In genomic region chr11:112617977-112618829, GRCh38 we compare ENCODE assay signal across 24 cellular contexts.
DNase-seq lines count a peak whose midpoint lies in the region; ATAC-seq, FAIRE-seq and TF ChIP-seq lines count a peak whose summit lies in the region.
"Had no signal": no experiment of that assay in that cellular context is flagged by ENCODE, and none has a peak within 500 bp of the region (broad histone marks: within the 10 kb centered on the region; RNA-seq: fewer than 3 reads in every experiment).

No MANE protein-coding gene starts in this region.

- no peaks in the 10 kb centered on the region for H3K27me3 ChIP-seq in esophagus muscularis mucosa
- H3K27me3 ChIP-seq in neural cell (ENCODE audit: insufficient read depth, low read depth, low read length): no peaks in the 10 kb centered on the region
- H3K27me3 ChIP-seq in heart left ventricle: no peaks in the 10 kb centered on the region
- H3K27me3 ChIP-seq in pancreas: no peaks in the 10 kb centered on the region
- H3K27me3 ChIP-seq in CD8-positive, alpha-beta memory T cell (ENCODE audit: insufficient read depth, low read length, poor library complexity, severe bottlenecking): no peaks in the 10 kb centered on the region

- TF ChIP-seq RAD21 in neural cell (conservative IDR thresholded peaks at IDR 0.05): no peak

- intact Hi-C loops in esophagus muscularis mucosa (cut with DNase I) (no loop called here), heart left ventricle (cut with DNase I) (no loop called here), pancreas (cut with DNase I) (no loop called here)

- H3K27ac ChIP-seq in esophagus muscularis mucosa (replicated peaks in 1 of 4) (no peak overlapping the region), neural cell (ENCODE audit: low read length) (peak overlapping the region; percentile 91), heart left ventricle (no peak overlapping the region), pancreas (no peak overlapping the region)
- no peak overlapping the region for H3K27ac ChIP-seq in CD8-positive, alpha-beta memory T cell (ENCODE audit: low read depth, low read length)
- H3K27ac ChIP-seq: C4-2B had no signal

- H3K9me3 ChIP-seq in esophagus muscularis mucosa (no peaks in the 10 kb centered on the region), neural cell (ENCODE audit: low read length) (no peaks in the 10 kb centered on the region), heart left ventricle (no peaks in the 10 kb centered on the region), pancreas (no peaks in the 10 kb centered on the region)
- no peaks in the 10 kb centered on the region for H3K9me3 ChIP-seq in CD8-positive, alpha-beta memory T cell (ENCODE audit: low read length)
- H3K9me3 ChIP-seq: SK-N-SH had no signal

- H3K9me2 ChIP-seq in neural cell (ENCODE audit: insufficient read depth, low read length): no peaks in the 10 kb centered on the region
- H3K9me2 ChIP-seq: SK-N-SH had no signal

- no peak overlapping the region for H3K4me3 Mint-ChIP-seq in CD8-positive, alpha-beta memory T cell
- H3K4me3 Mint-ChIP-seq: GM23338 had no signal

- no peak overlapping the region for H3K9ac ChIP-seq in neural cell (ENCODE audit: low read length)
- H3K9ac ChIP-seq: SK-N-SH had no signal

- POLR2A ChIA-PET in CD8-positive, alpha-beta memory T cell (lab: Charles Lee): no interaction called here

- peaks cover 7% of the 10 kb centered on the region for H3F3A ChIP-seq in neural cell (ENCODE audit: insufficient read depth, low read length, poor library complexity, severe bottlenecking)

- H3K4me1 Mint-ChIP-seq in CD8-positive, alpha-beta memory T cell: no peaks in the 10 kb centered on the region

- ATAC-seq in heart left ventricle (no peak), pancreas (no peak), GM21723 (IDR thresholded peaks at IDR 0.05; ENCODE audit: unreplicated experiment) (no peak)
- ATAC-seq: GM23338, HepG2, K562, PC-3 had no signal

- H4K20me1 ChIP-seq in neural cell (ENCODE audit: insufficient read depth): no peaks in the 10 kb centered on the region

- no peak overlapping the region for H2AFZ ChIP-seq in neural cell (ENCODE audit: low read depth, low read length)
- H2AFZ ChIP-seq: GM23338 had no signal

- no peaks in the 10 kb centered on the region for H3K9me3 Mint-ChIP-seq in CD8-positive, alpha-beta memory T cell

- no peak for TF ChIP-seq EP300 in esophagus muscularis mucosa (IDR thresholded peaks at IDR 0.05)
- TF ChIP-seq EP300 in neural cell (conservative IDR thresholded peaks at IDR 0.05; ENCODE audit: poor library complexity, severe bottlenecking): no peak

- FAIRE-seq in pancreas (lab: Jason Lieb, UNC): no peak
- FAIRE-seq: HepG2, K562 had no signal

- 85% methylated on average over 12 of the region's 13 CpGs for WGBS in esophagus muscularis mucosa
- WGBS in heart left ventricle, 4 donors: 72 to 80% (median 73%) methylated on average over 13 of the region's 13 CpGs
- WGBS in pancreas, 2 donors: 64 to 67% methylated on average over 13 of the region's 13 CpGs

- H3K36me3 ChIP-seq in esophagus muscularis mucosa: no peaks in the 10 kb centered on the region
- H3K36me3 ChIP-seq in neural cell (ENCODE audit: insufficient read depth, low read length): no peaks in the 10 kb centered on the region
- no peaks in the 10 kb centered on the region for H3K36me3 ChIP-seq in heart left ventricle
- no peaks in the 10 kb centered on the region for H3K36me3 ChIP-seq in pancreas
- no peaks in the 10 kb centered on the region for H3K36me3 ChIP-seq in CD8-positive, alpha-beta memory T cell (ENCODE audit: insufficient read depth, low read length)

- H3K79me2 ChIP-seq in neural cell (replicated peaks; ENCODE audit: insufficient read depth, low read length): no peaks in the 10 kb centered on the region

- H3K4me2 ChIP-seq in neural cell (ENCODE audit: low read length): no peak overlapping the region
- H3K4me2 ChIP-seq: GM23338, SK-N-SH had no signal

- H3K27ac Mint-ChIP-seq in CD8-positive, alpha-beta memory T cell: no peak overlapping the region
- H3K27ac Mint-ChIP-seq: GM23338 had no signal

- H3K4me1 ChIP-seq in esophagus muscularis mucosa (peaks cover 0 to 7% (median 6%) of the 10 kb centered on the region in 4 donors), heart left ventricle (peaks cover 0 to 6% (median 2%) of the 10 kb centered on the region in 12 donors), pancreas (peaks cover 0 to 9% (median 0%) of the 10 kb centered on the region in 3 donors)
- no peaks in the 10 kb centered on the region for H3K4me1 ChIP-seq in CD8-positive, alpha-beta memory T cell (ENCODE audit: insufficient read depth, low read length)

- H3K36me3 Mint-ChIP-seq in CD8-positive, alpha-beta memory T cell: no peaks in the 10 kb centered on the region

- H3K4me3 ChIP-seq in esophagus muscularis mucosa: no peak overlapping the region
- no peak overlapping the region for H3K4me3 ChIP-seq in neural cell (ENCODE audit: low read length)
- H3K4me3 ChIP-seq in heart left ventricle: no peak overlapping the region
- H3K4me3 ChIP-seq in pancreas: no peak overlapping the region
- H3K4me3 ChIP-seq in CD8-positive, alpha-beta memory T cell (ENCODE audit: low read length): no peak overlapping the region
- H3K4me3 ChIP-seq: GM23338, K562 had no signal

- H3K27me3 Mint-ChIP-seq in CD8-positive, alpha-beta memory T cell: peaks cover 10% of the 10 kb centered on the region in 2 donors

- DNase-seq in Daoy (ENCODE audit: low read depth) (peak; percentile 17), M059J (ENCODE audit: low read depth) (peak; percentile 24), esophagus muscularis mucosa (ENCODE audit: extremely low spot score) (peak; percentile 81), heart left ventricle (no peak), pancreas (no peak)
- no peak for DNase-seq in CD8-positive, alpha-beta memory T cell
- DNase-seq: HCEC 1CT; Kasumi-1; NCI-H1105 treated with DMSO at 0.1 percent for 48 hours; NCI-H146; NCI-H1930; NCI-H446; NCI-H524 treated with DMSO at 0.1 percent for 48 hours; NCI-H82; NK-92 treated with Interleukin-12 subunit alpha and Interleukin-12 subunit beta, amount 100 ng/mL, for 24 hours; PC-3; SK-N-SH; SW 1271 had no signal

- TF ChIP-seq POLR2A in esophagus muscularis mucosa (IDR thresholded peaks at IDR 0.05; ENCODE audit: low read depth) (no peak), heart left ventricle (IDR thresholded peaks at IDR 0.05) (no peak)

- CTCF ChIA-PET in CD8-positive, alpha-beta memory T cell (lab: Charles Lee): no interaction called here

- TF ChIP-seq CTCF in esophagus muscularis mucosa (IDR thresholded peaks at IDR 0.05) (no peak), neural cell (IDR thresholded peaks at IDR 0.05; ENCODE audit: poor library complexity, severe bottlenecking) (no peak), heart left ventricle (IDR thresholded peaks at IDR 0.05) (no peak), pancreas (IDR thresholded peaks at IDR 0.05) (no peak)

TF ChIP-seq in neural cell, 6 proteins besides CTCF, POLR2A, EP300 and RAD21:
- TF ChIP-seq EZH2 (IDR thresholded peaks at IDR 0.05; ENCODE audit: borderline replicate concordance, insufficient read depth, low read length, poor library complexity, severe bottlenecking) (no peak), POLR2AphosphoS5 (IDR thresholded peaks at IDR 0.05) (no peak), SMC3 (conservative IDR thresholded peaks at IDR 0.05; ENCODE audit: poor library complexity) (no peak), REST (IDR thresholded peaks at IDR 0.05; ENCODE audit: borderline replicate concordance) (no peak), MXI1 (conservative IDR thresholded peaks at IDR 0.05; ENCODE audit: poor library complexity, severe bottlenecking) (no peak), TAF1 (IDR thresholded peaks at IDR 0.05; ENCODE audit: low read depth) (no peak)

Comparison
In these comparisons a context has a peak if more than half of its experiments do, and no peak if none do; other contexts are left out.
1. DNase-seq: peak in Daoy (single experiment), M059J (single experiment) and esophagus muscularis mucosa (single experiment); none in heart left ventricle (0 of 5), pancreas (0 of 6) and CD8-positive, alpha-beta memory T cell (0 of 5).